ENCODE assay signal across 22 cellular contexts in genomic region chr6:170371091-170371490, GRCh38.
DNase-seq lines count a peak whose midpoint lies in the region; TF ChIP-seq lines count a peak whose summit lies in the region.
"Had no signal": no experiment of that assay in that cellular context is flagged by ENCODE, and none has a peak within 500 bp of the region (broad histone marks: within the 10 kb centered on the region; RNA-seq: fewer than 3 reads in every experiment).

No MANE protein-coding gene starts in this region.

- H3K4me3 Mint-ChIP-seq in activated naive CD4-positive, alpha-beta T cell treated with anti-CD3 and anti-CD28 coated beads for 36 hours: no peak overlapping the region
- H3K4me3 Mint-ChIP-seq in activated naive CD4-positive, alpha-beta T cell treated with anti-CD3 and anti-CD28 coated beads, Interleukin-2, amount 10 ng/mL, durations not matched to agents 7 days and 5 days: no peak overlapping the region
- peak overlapping the region in 4 of 5 donors; percentile 0 to 39 (median 16) for H3K4me3 Mint-ChIP-seq in immature natural killer cell
- H3K4me3 Mint-ChIP-seq: CD14-positive monocyte; memory B cell; naive thymus-derived CD8-positive, alpha-beta T cell had no signal

- H3K27ac ChIP-seq in substantia nigra (ENCODE audit: low read depth, low read length, poor library complexity, severe bottlenecking) (peak overlapping the region; percentile 55), MM.1S (ENCODE audit: low read length) (no peak overlapping the region), thyroid gland (no peak overlapping the region)
- H3K27ac ChIP-seq: colonic mucosa, HL-60, ovary, right atrium auricular region had no signal

- no peaks in the 10 kb centered on the region for H3K9me2 ChIP-seq in MM.1S (replicated peaks; ENCODE audit: insufficient read depth, low read length)

- H3K36me3 ChIP-seq in H7 (replicated peaks; ENCODE audit: control insufficient read depth, insufficient read depth, low read length) (no peaks in the 10 kb centered on the region), MM.1S (replicated peaks; ENCODE audit: insufficient read depth, low read length) (no peaks in the 10 kb centered on the region), thyroid gland (no peaks in the 10 kb centered on the region)
- H3K36me3 ChIP-seq: colonic mucosa, ovary had no signal

- peaks cover 14% of the 10 kb centered on the region for H3K4me1 Mint-ChIP-seq in activated naive CD4-positive, alpha-beta T cell treated with anti-CD3 and anti-CD28 coated beads for 36 hours (ENCODE audit: low read depth)
- H3K4me1 Mint-ChIP-seq in activated naive CD4-positive, alpha-beta T cell treated with anti-CD3 and anti-CD28 coated beads, Interleukin-2, amount 10 ng/mL, durations not matched to agents 7 days and 5 days: no peaks in the 10 kb centered on the region
- H3K4me1 Mint-ChIP-seq in immature natural killer cell: peaks cover 26 to 69% of the 10 kb centered on the region in 2 donors

- DNase-seq in activated naive CD4-positive, alpha-beta T cell treated with anti-CD3 and anti-CD28 coated beads for 36 hours: no peak
- no peak for DNase-seq in activated naive CD4-positive, alpha-beta T cell treated with anti-CD3 and anti-CD28 coated beads, Interleukin-2, amount 10 ng/mL, durations not matched to agents 7 days and 5 days
- DNase-seq in amniotic epithelial cell (ENCODE audit: low read depth): peak; percentile 50
- DNase-seq in immature natural killer cell: no peak
- no peak for DNase-seq in substantia nigra (lab: John Stamatoyannopoulos, UW)
- no peak for DNase-seq in H7
- no peak for DNase-seq in MM.1S
- no peak for DNase-seq in thyroid gland
- DNase-seq: activated naive CD4-positive, alpha-beta T cell treated with anti-CD3 and anti-CD28 coated beads, Interleukin-2, amount 50 U/mL, for 16 hours; left cardiac atrium; naive thymus-derived CD8-positive, alpha-beta T cell; NCI-H1105 treated with DMSO at 0.1 percent for 48 hours; NCI-H2081 treated with DMSO at 0.1 percent for 48 hours; NK-92 treated with Interleukin-12 subunit alpha and Interleukin-12 subunit beta, amount 100 ng/mL, for 24 hours; ovary; stimulated activated CD4-positive, alpha-beta T cell treated with anti-CD3 and anti-CD28 coated beads, Interleukin-12 subunit alpha, Interleukin-12 subunit beta, amount 100 ng/mL, for 4 hours; stimulated activated CD4-positive, alpha-beta T cell treated with anti-CD3 and anti-CD28 coated beads, Interleukin-4, amount 100 ng/mL, for 4 hours had no signal

- CTCF ChIA-PET in activated naive CD4-positive, alpha-beta T cell treated with anti-CD3 and anti-CD28 coated beads for 36 hours (lab: Charles Lee): no interaction called here
- CTCF ChIA-PET in activated naive CD4-positive, alpha-beta T cell treated with anti-CD3 and anti-CD28 coated beads, Interleukin-2, amount 10 ng/mL, durations not matched to agents 7 days and 5 days (lab: Charles Lee): no interaction called here

- H3K4me1 ChIP-seq in MM.1S (ENCODE audit: low read length): no peaks in the 10 kb centered on the region
- peaks cover 0 to 5% of the 10 kb centered on the region in 2 donors for H3K4me1 ChIP-seq in thyroid gland

- H4K20me1 ChIP-seq in MM.1S (ENCODE audit: insufficient read depth, low read length): no peaks in the 10 kb centered on the region

- no peaks in the 10 kb centered on the region for H3K9me3 Mint-ChIP-seq in activated naive CD4-positive, alpha-beta T cell treated with anti-CD3 and anti-CD28 coated beads for 36 hours
- no peaks in the 10 kb centered on the region for H3K9me3 Mint-ChIP-seq in activated naive CD4-positive, alpha-beta T cell treated with anti-CD3 and anti-CD28 coated beads, Interleukin-2, amount 10 ng/mL, durations not matched to agents 7 days and 5 days
- no peaks in the 10 kb centered on the region for H3K9me3 Mint-ChIP-seq in immature natural killer cell
- H3K9me3 Mint-ChIP-seq: CD14-positive monocyte; memory B cell; naive thymus-derived CD8-positive, alpha-beta T cell had no signal

- H3K4me3 ChIP-seq in H7 (ENCODE audit: insufficient read depth, low read depth, low read length) (no peak overlapping the region), MM.1S (ENCODE audit: low read length) (no peak overlapping the region), thyroid gland (replicated peaks in 1 of 3) (no peak overlapping the region)
- H3K4me3 ChIP-seq: colonic mucosa, ovary, right atrium auricular region had no signal

- TF ChIP-seq POLR2A in thyroid gland (IDR thresholded peaks at IDR 0.05): no peak

- no peaks in the 10 kb centered on the region for H3F3A ChIP-seq in MM.1S (ENCODE audit: insufficient read depth, low read length)

- no peaks in the 10 kb centered on the region for H3K27me3 Mint-ChIP-seq in activated naive CD4-positive, alpha-beta T cell treated with anti-CD3 and anti-CD28 coated beads for 36 hours (ENCODE audit: low read depth)
- H3K27me3 Mint-ChIP-seq in activated naive CD4-positive, alpha-beta T cell treated with anti-CD3 and anti-CD28 coated beads, Interleukin-2, amount 10 ng/mL, durations not matched to agents 7 days and 5 days: no peaks in the 10 kb centered on the region
- peaks cover 0 to 2% (median 0%) of the 10 kb centered on the region in 3 donors for H3K27me3 Mint-ChIP-seq in immature natural killer cell (ENCODE audit: low read depth in 3 of 3)
- H3K27me3 Mint-ChIP-seq: memory B cell; naive thymus-derived CD8-positive, alpha-beta T cell had no signal

- TF ChIP-seq CTCF in MM.1S (IDR thresholded peaks at IDR 0.05; ENCODE audit: low read length) (no peak), thyroid gland (IDR thresholded peaks at IDR 0.05) (no peak)

- H3K4me2 ChIP-seq in MM.1S (ENCODE audit: low read depth, low read length): no peak overlapping the region

- no peak overlapping the region for H3K9ac ChIP-seq in MM.1S (ENCODE audit: low read length)

- peaks cover 30% of the 10 kb centered on the region for H3K36me3 Mint-ChIP-seq in activated naive CD4-positive, alpha-beta T cell treated with anti-CD3 and anti-CD28 coated beads for 36 hours (ENCODE audit: low read depth)
- H3K36me3 Mint-ChIP-seq in activated naive CD4-positive, alpha-beta T cell treated with anti-CD3 and anti-CD28 coated beads, Interleukin-2, amount 10 ng/mL, durations not matched to agents 7 days and 5 days: peaks cover 13% of the 10 kb centered on the region
- peaks cover 8 to 41% (median 21%) of the 10 kb centered on the region in 3 donors for H3K36me3 Mint-ChIP-seq in immature natural killer cell

- peak overlapping the region; percentile 67 for H3K27ac Mint-ChIP-seq in activated naive CD4-positive, alpha-beta T cell treated with anti-CD3 and anti-CD28 coated beads for 36 hours
- H3K27ac Mint-ChIP-seq in activated naive CD4-positive, alpha-beta T cell treated with anti-CD3 and anti-CD28 coated beads, Interleukin-2, amount 10 ng/mL, durations not matched to agents 7 days and 5 days: no peak overlapping the region
- peak overlapping the region; percentile 58 to 86 (median 79) for H3K27ac Mint-ChIP-seq in immature natural killer cell
- H3K27ac Mint-ChIP-seq: memory B cell had no signal

- intact Hi-C loops in activated naive CD4-positive, alpha-beta T cell treated with anti-CD3 and anti-CD28 coated beads for 36 hours (cut with micrococcal nuclease): loop anchor here (2.0 to 10.0 kb wide), 2 partner anchors 64 to 416 kb away; partner anchors contain the start of gene FAM120B
- intact Hi-C loops in thyroid gland (cut with DNase I): no loop called here

- no peaks in the 10 kb centered on the region for H3K27me3 ChIP-seq in H7 (ENCODE audit: control insufficient read depth, insufficient read depth, low read length)
- H3K27me3 ChIP-seq in MM.1S (replicated peaks; ENCODE audit: insufficient read depth, low read length): no peaks in the 10 kb centered on the region
- H3K27me3 ChIP-seq in thyroid gland: no peaks in the 10 kb centered on the region
- H3K27me3 ChIP-seq: colonic mucosa, ovary, right atrium auricular region had no signal

- no peak overlapping the region for H2AFZ ChIP-seq in MM.1S (ENCODE audit: low read length)

- H3K9me3 ChIP-seq in MM.1S (replicated peaks; ENCODE audit: insufficient read depth, low read length) (no peaks in the 10 kb centered on the region), thyroid gland (no peaks in the 10 kb centered on the region)
- H3K9me3 ChIP-seq: colonic mucosa, ovary, right atrium auricular region had no signal

- WGBS in thyroid gland, 2 donors: 90 to 91% methylated on average over 4 of the region's 4 CpGs

- H3K79me2 ChIP-seq in MM.1S (ENCODE audit: low read length): no peaks in the 10 kb centered on the region

Comparison
In these comparisons a context has a peak if more than half of its experiments do, and no peak if none do; other contexts are left out.
1. H3K4me3 Mint-ChIP-seq: peak in immature natural killer cell (4 of 5); none in activated naive CD4-positive, alpha-beta T cell treated with anti-CD3 and anti-CD28 coated beads for 36 hours (single experiment) and activated naive CD4-positive, alpha-beta T cell treated with anti-CD3 and anti-CD28 coated beads, Interleukin-2, amount 10 ng/mL, durations not matched to agents 7 days and 5 days (single experiment).